ENCODE assay signal across 21 cellular contexts in genomic region chr5:81171769-81172168, GRCh38.
DNase-seq lines count a peak whose midpoint lies in the region; ATAC-seq, FAIRE-seq and TF ChIP-seq lines count a peak whose summit lies in the region.
"Had no signal": no experiment of that assay in that cellular context is flagged by ENCODE, and none has a peak within 500 bp of the region (broad histone marks: within the 10 kb centered on the region; RNA-seq: fewer than 3 reads in every experiment).

No MANE protein-coding gene starts in this region.

- FAIRE-seq in keratinocyte (lab: Jason Lieb, UNC): peak; percentile 49
- FAIRE-seq: astrocyte had no signal

- H3K9me3 ChIP-seq in PC-9 (ENCODE audit: insufficient read depth, low read depth): no peaks in the 10 kb centered on the region
- no peaks in the 10 kb centered on the region for H3K9me3 ChIP-seq in keratinocyte (ENCODE audit: control insufficient read depth, low read depth, low read length)
- no peaks in the 10 kb centered on the region for H3K9me3 ChIP-seq in stomach
- H3K9me3 ChIP-seq: left lung had no signal

- H3K9me2 ChIP-seq in PC-9 (ENCODE audit: insufficient read depth): no peaks in the 10 kb centered on the region

- peaks cover 62% of the 10 kb centered on the region for H3K27me3 Mint-ChIP-seq in stimulated activated memory B cell treated with anti-CD40 and anti-IgM and Interleukin-4, amounts not matched to agents 10 μg/mL and 1 μg/mL and 100 μg/mL, for 72 hours
- H3K27me3 Mint-ChIP-seq: activated naive CD4-positive, alpha-beta T cell treated with anti-CD3 and anti-CD28 coated beads, Interleukin-2, amount 10 ng/mL, durations not matched to agents 7 days and 5 days had no signal

- H4K20me1 ChIP-seq in PC-9 (ENCODE audit: insufficient read depth) (no peaks in the 10 kb centered on the region), keratinocyte (ENCODE audit: control insufficient read depth, extremely low read depth, insufficient read depth, low read length) (no peaks in the 10 kb centered on the region)

- H3K4me3 Mint-ChIP-seq in stimulated activated memory B cell treated with anti-CD40 and anti-IgM and Interleukin-4, amounts not matched to agents 10 μg/mL and 1 μg/mL and 100 μg/mL, for 72 hours: no peak overlapping the region
- H3K4me3 Mint-ChIP-seq: activated naive CD4-positive, alpha-beta T cell treated with anti-CD3 and anti-CD28 coated beads, Interleukin-2, amount 10 ng/mL, durations not matched to agents 7 days and 5 days; neural crest cell; stimulated activated naive B cell treated with anti-CD40 and anti-IgM and Interleukin-4, amounts not matched to agents 10 μg/mL and 1 μg/mL and 100 μg/mL, for 72 hours had no signal

- H3K4me2 ChIP-seq in PC-9 (peak overlapping the region; percentile 32; the same call in 1 of the 2 replicates), keratinocyte (ENCODE audit: control insufficient read depth, extremely low read depth, insufficient read depth, low read depth, low read length) (peak overlapping the region; percentile 17)

- no peak for TF ChIP-seq CTCF in PC-9 (conservative IDR thresholded peaks at IDR 0.05)
- no peak for TF ChIP-seq CTCF in keratinocyte (optimal IDR thresholded peaks at IDR 0.05 in 1 of 3, IDR thresholded peaks at IDR 0.05 in 1 of 3, conservative IDR thresholded peaks at IDR 0.05 in 1 of 3; ENCODE audit: extremely low read depth in 1 of 3, insufficient read depth in 2 of 3, low read length in 3 of 3)
- TF ChIP-seq CTCF in stomach (IDR thresholded peaks at IDR 0.05): no peak

- H3F3A ChIP-seq in PC-9 (ENCODE audit: insufficient read depth, low read depth): no peaks in the 10 kb centered on the region

- no peaks in the 10 kb centered on the region for H3K9me1 ChIP-seq in keratinocyte (ENCODE audit: control insufficient read depth, extremely low read depth, insufficient read depth, low read length)

- BruUV-seq in PC-9 (replicated peaks; lab: Mats Ljungman, UMichigan): no TSS peak

- intact Hi-C loops in PC-9 (cut with micrococcal nuclease; ENCODE audit: unreplicated experiment): no loop called here
- intact Hi-C loops in stomach (cut with DNase I; ENCODE audit: low total_unique reads): no loop called here

- dilution Hi-C loops in keratinocyte (cut with MboI; ENCODE audit: extremely low pct_ligation_motif_present, low sequenced_read_pairs): no loop called here

- H3K4me1 ChIP-seq in PC-9 (replicated peaks; ENCODE audit: insufficient read depth) (no peaks in the 10 kb centered on the region), keratinocyte (ENCODE audit: control insufficient read depth, extremely low read depth, insufficient read depth, low read length) (no peaks in the 10 kb centered on the region), stomach (no peaks in the 10 kb centered on the region)
- H3K4me1 ChIP-seq: left lung had no signal

- no peaks in the 10 kb centered on the region for H3K4me1 Mint-ChIP-seq in stimulated activated memory B cell treated with anti-CD40 and anti-IgM and Interleukin-4, amounts not matched to agents 10 μg/mL and 1 μg/mL and 100 μg/mL, for 72 hours

- no peaks in the 10 kb centered on the region for H3K79me2 ChIP-seq in PC-9 (ENCODE audit: low read depth)
- no peaks in the 10 kb centered on the region for H3K79me2 ChIP-seq in keratinocyte (ENCODE audit: control insufficient read depth, insufficient read depth, low read length)

- DNase-seq in Daoy (ENCODE audit: low read depth): peak; percentile 50
- peak; percentile 26 for DNase-seq in KBM-7
- DNase-seq in PC-9: peak; percentile 4 to 45
- DNase-seq in keratinocyte (ENCODE audit: low read depth, low spot score): no peak
- DNase-seq in stomach: no peak
- DNase-seq in foreskin melanocyte: no peak
- DNase-seq: activated CD4-positive, CD25-positive, alpha-beta regulatory T cell; activated naive CD4-positive, alpha-beta T cell treated with anti-CD3 and anti-CD28 coated beads, Interleukin-2, amount 10 ng/mL, durations not matched to agents 7 days and 5 days; activated T-cell treated with anti-CD3 and anti-CD28 coated beads, Interleukin-2, amount 50 U/mL, for 48 hours; DMS79 treated with DMSO at 0.1 percent for 48 hours; H7; KG1; left lung; NCI-H2171 treated with DMSO at 0.1 percent for 48 hours; stimulated activated CD4-positive, alpha-beta T cell treated with anti-CD3 and anti-CD28 coated beads, Interleukin-1b, Interleukin-23, amount 100 ng/mL, for 48 hours; stimulated activated naive B cell treated with anti-CD40 and anti-IgM and Interleukin-4, amounts not matched to agents 10 μg/mL and 1 μg/mL and 100 μg/mL, for 72 hours; T1000 had no signal

- CTCF ChIA-PET in PC-9 (lab: Charles Lee): no interaction called here

- no peak overlapping the region for H3K27ac ChIP-seq in PC-9
- H3K27ac ChIP-seq in keratinocyte (ENCODE audit: control insufficient read depth, insufficient read depth, low read length): no peak overlapping the region
- no peak overlapping the region for H3K27ac ChIP-seq in stomach
- H3K27ac ChIP-seq: left lung had no signal

- H3K36me3 Mint-ChIP-seq in stimulated activated memory B cell treated with anti-CD40 and anti-IgM and Interleukin-4, amounts not matched to agents 10 μg/mL and 1 μg/mL and 100 μg/mL, for 72 hours: no peaks in the 10 kb centered on the region
- H3K36me3 Mint-ChIP-seq: activated naive CD4-positive, alpha-beta T cell treated with anti-CD3 and anti-CD28 coated beads, Interleukin-2, amount 10 ng/mL, durations not matched to agents 7 days and 5 days; stimulated activated naive B cell treated with anti-CD40 and anti-IgM and Interleukin-4, amounts not matched to agents 10 μg/mL and 1 μg/mL and 100 μg/mL, for 72 hours had no signal

- no peak overlapping the region for H3K9ac ChIP-seq in keratinocyte (ENCODE audit: control insufficient read depth, extremely low read depth, insufficient read depth, low read length)

- no peaks in the 10 kb centered on the region for H3K36me3 ChIP-seq in PC-9 (ENCODE audit: low read depth)
- no peaks in the 10 kb centered on the region for H3K36me3 ChIP-seq in keratinocyte (ENCODE audit: control insufficient read depth in 2 of 2, extremely low read depth in 1 of 2, insufficient read depth in 2 of 2, low read length in 2 of 2)
- H3K36me3 ChIP-seq in stomach: no peaks in the 10 kb centered on the region
- H3K36me3 ChIP-seq: left lung had no signal

- POLR2A ChIA-PET in PC-9 (lab: Charles Lee; ENCODE audit: unreplicated experiment): no interaction called here

- WGBS in stomach, 5 donors: 65 to 72% (median 71%) methylated on average over 4 of the region's 4 CpGs

- H3K4me3 ChIP-seq in PC-9: no peak overlapping the region
- H3K4me3 ChIP-seq in keratinocyte (ENCODE audit: control insufficient read depth in 2 of 3, extremely low read depth in 1 of 3, insufficient read depth in 2 of 3, low read depth in 1 of 3, low read length in 3 of 3): no peak overlapping the region
- no peak overlapping the region for H3K4me3 ChIP-seq in stomach
- H3K4me3 ChIP-seq: left lung had no signal

- H3K9me3 Mint-ChIP-seq in stimulated activated memory B cell treated with anti-CD40 and anti-IgM and Interleukin-4, amounts not matched to agents 10 μg/mL and 1 μg/mL and 100 μg/mL, for 72 hours: no peaks in the 10 kb centered on the region
- H3K9me3 Mint-ChIP-seq: activated naive CD4-positive, alpha-beta T cell treated with anti-CD3 and anti-CD28 coated beads, Interleukin-2, amount 10 ng/mL, durations not matched to agents 7 days and 5 days; stimulated activated naive B cell treated with anti-CD40 and anti-IgM and Interleukin-4, amounts not matched to agents 10 μg/mL and 1 μg/mL and 100 μg/mL, for 72 hours had no signal

- no peak for ATAC-seq in stimulated activated memory B cell treated with anti-CD40 and anti-IgM and Interleukin-4, amounts not matched to agents 10 μg/mL and 1 μg/mL and 100 μg/mL, for 72 hours
- ATAC-seq: left lung; Panc1; stimulated activated naive B cell treated with anti-CD40 and anti-IgM and Interleukin-4, amounts not matched to agents 10 μg/mL and 1 μg/mL and 100 μg/mL, for 72 hours had no signal

- TF ChIP-seq POLR2A in stomach (IDR thresholded peaks at IDR 0.05): no peak

- in situ Hi-C loops in KBM-7 (cut with MboI; ENCODE audit: low pct_unique_long_range_greater_than_20kb, low sequenced_read_pairs): no loop called here

- H2AFZ ChIP-seq in PC-9 (no peak overlapping the region), keratinocyte (ENCODE audit: control insufficient read depth, low read length) (no peak overlapping the region)

- H3K27me3 ChIP-seq in PC-9 (ENCODE audit: insufficient read depth, low read depth): no peaks in the 10 kb centered on the region
- H3K27me3 ChIP-seq in keratinocyte (ENCODE audit: control insufficient read depth, extremely low read depth, insufficient read depth, low read length): no peaks in the 10 kb centered on the region
- no peaks in the 10 kb centered on the region for H3K27me3 ChIP-seq in stomach
- H3K27me3 ChIP-seq: left lung had no signal

- no peak for TF ChIP-seq EP300 in stomach (IDR thresholded peaks at IDR 0.05)

- H3K27ac Mint-ChIP-seq in stimulated activated memory B cell treated with anti-CD40 and anti-IgM and Interleukin-4, amounts not matched to agents 10 μg/mL and 1 μg/mL and 100 μg/mL, for 72 hours: no peak overlapping the region
- H3K27ac Mint-ChIP-seq: activated naive CD4-positive, alpha-beta T cell treated with anti-CD3 and anti-CD28 coated beads, Interleukin-2, amount 10 ng/mL, durations not matched to agents 7 days and 5 days; stimulated activated naive B cell treated with anti-CD40 and anti-IgM and Interleukin-4, amounts not matched to agents 10 μg/mL and 1 μg/mL and 100 μg/mL, for 72 hours had no signal

Comparison
In these comparisons a context has a peak if more than half of its experiments do, and no peak if none do; other contexts are left out.
1. DNase-seq: peak in Daoy (single experiment), KBM-7 (single experiment) and PC-9 (2 of 2); none in keratinocyte (single experiment), stomach (single experiment) and foreskin melanocyte (single experiment).